ENCODE assay signal across 1 cellular context in genomic region chr6:124823240-124824105, GRCh38.
TF ChIP-seq lines count a peak whose summit lies in the region.

No MANE protein-coding gene starts in this region.

TF ChIP-seq in HepG2, 621 proteins besides CTCF, POLR2A, EP300 and RAD21 (continued from another document):
- TF ChIP-seq, protein P1, sequence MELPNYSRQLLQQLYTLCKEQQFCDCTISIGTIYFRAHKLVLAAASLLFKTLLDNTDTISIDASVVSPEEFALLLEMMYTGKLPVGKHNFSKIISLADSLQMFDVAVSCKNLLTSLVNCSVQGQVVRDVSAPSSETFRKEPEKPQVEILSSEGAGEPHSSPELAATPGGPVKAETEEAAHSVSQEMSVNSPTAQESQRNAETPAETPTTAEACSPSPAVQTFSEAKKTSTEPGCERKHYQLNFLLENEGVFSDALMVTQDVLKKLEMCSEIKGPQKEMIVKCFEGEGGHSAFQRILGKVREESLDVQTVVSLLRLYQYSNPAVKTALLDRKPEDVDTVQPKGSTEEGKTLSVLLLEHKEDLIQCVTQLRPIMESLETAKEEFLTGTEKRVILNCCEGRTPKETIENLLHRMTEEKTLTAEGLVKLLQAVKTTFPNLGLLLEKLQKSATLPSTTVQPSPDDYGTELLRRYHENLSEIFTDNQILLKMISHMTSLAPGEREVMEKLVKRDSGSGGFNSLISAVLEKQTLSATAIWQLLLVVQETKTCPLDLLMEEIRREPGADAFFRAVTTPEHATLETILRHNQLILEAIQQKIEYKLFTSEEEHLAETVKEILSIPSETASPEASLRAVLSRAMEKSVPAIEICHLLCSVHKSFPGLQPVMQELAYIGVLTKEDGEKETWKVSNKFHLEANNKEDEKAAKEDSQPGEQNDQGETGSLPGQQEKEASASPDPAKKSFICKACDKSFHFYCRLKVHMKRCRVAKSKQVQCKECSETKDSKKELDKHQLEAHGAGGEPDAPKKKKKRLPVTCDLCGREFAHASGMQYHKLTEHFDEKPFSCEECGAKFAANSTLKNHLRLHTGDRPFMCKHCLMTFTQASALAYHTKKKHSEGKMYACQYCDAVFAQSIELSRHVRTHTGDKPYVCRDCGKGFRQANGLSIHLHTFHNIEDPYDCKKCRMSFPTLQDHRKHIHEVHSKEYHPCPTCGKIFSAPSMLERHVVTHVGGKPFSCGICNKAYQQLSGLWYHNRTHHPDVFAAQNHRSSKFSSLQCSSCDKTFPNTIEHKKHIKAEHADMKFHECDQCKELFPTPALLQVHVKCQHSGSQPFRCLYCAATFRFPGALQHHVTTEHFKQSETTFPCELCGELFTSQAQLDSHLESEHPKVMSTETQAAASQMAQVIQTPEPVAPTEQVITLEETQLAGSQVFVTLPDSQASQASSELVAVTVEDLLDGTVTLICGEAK (IDR thresholded peaks at IDR 0.05): no peak
- TF ChIP-seq, protein P1 (CRISPR knock-in tag; IDR thresholded peaks at IDR 0.05): no peak
- no peak for TF ChIP-seq ZSCAN22 (CRISPR knock-in tag; IDR thresholded peaks at IDR 0.05)
- TF ChIP-seq, protein P2, sequence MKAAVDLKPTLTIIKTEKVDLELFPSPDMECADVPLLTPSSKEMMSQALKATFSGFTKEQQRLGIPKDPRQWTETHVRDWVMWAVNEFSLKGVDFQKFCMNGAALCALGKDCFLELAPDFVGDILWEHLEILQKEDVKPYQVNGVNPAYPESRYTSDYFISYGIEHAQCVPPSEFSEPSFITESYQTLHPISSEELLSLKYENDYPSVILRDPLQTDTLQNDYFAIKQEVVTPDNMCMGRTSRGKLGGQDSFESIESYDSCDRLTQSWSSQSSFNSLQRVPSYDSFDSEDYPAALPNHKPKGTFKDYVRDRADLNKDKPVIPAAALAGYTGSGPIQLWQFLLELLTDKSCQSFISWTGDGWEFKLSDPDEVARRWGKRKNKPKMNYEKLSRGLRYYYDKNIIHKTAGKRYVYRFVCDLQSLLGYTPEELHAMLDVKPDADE (CRISPR knock-in tag; IDR thresholded peaks at IDR 0.05): no peak
- TF ChIP-seq MLXIP (CRISPR knock-in tag; IDR thresholded peaks at IDR 0.05; ENCODE audit: borderline replicate concordance): no peak
- no peak for TF ChIP-seq KLF16 (CRISPR knock-in tag; IDR thresholded peaks at IDR 0.05)
- no peak for TF ChIP-seq TP53 (CRISPR knock-in tag; conservative IDR thresholded peaks at IDR 0.05)
- TF ChIP-seq, protein P3, sequence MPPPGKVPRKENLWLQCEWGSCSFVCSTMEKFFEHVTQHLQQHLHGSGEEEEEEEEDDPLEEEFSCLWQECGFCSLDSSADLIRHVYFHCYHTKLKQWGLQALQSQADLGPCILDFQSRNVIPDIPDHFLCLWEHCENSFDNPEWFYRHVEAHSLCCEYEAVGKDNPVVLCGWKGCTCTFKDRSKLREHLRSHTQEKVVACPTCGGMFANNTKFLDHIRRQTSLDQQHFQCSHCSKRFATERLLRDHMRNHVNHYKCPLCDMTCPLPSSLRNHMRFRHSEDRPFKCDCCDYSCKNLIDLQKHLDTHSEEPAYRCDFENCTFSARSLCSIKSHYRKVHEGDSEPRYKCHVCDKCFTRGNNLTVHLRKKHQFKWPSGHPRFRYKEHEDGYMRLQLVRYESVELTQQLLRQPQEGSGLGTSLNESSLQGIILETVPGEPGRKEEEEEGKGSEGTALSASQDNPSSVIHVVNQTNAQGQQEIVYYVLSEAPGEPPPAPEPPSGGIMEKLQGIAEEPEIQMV (CRISPR knock-in tag; IDR thresholded peaks at IDR 0.05; ENCODE audit: low read depth): no peak
- TF ChIP-seq, protein P4, sequence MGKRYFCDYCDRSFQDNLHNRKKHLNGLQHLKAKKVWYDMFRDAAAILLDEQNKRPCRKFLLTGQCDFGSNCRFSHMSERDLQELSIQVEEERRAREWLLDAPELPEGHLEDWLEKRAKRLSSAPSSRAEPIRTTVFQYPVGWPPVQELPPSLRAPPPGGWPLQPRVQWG (CRISPR knock-in tag; IDR thresholded peaks at IDR 0.05; ENCODE audit: borderline replicate concordance, low read depth): no peak
- TF ChIP-seq SRSF1 (optimal IDR thresholded peaks at IDR 0.05; ENCODE audit: low read depth, low read length): no peak
- no peak for TF ChIP-seq KDM5B (CRISPR knock-in tag; IDR thresholded peaks at IDR 0.05; ENCODE audit: borderline replicate concordance)
- TF ChIP-seq GATAD2A (CRISPR knock-in tag; IDR thresholded peaks at IDR 0.05): no peak
- TF ChIP-seq ZNF891 (CRISPR knock-in tag; IDR thresholded peaks at IDR 0.05): no peak
- no peak for TF ChIP-seq FOXA1 (IDR thresholded peaks at IDR 0.05)
- TF ChIP-seq FOXA1 (CRISPR knock-in tag; IDR thresholded peaks at IDR 0.05): no peak
- no peak for TF ChIP-seq ZNF740 (CRISPR knock-in tag; IDR thresholded peaks at IDR 0.05)
- TF ChIP-seq ZNF432 (CRISPR knock-in tag; IDR thresholded peaks at IDR 0.05; ENCODE audit: borderline replicate concordance): no peak
- TF ChIP-seq, protein P5, sequence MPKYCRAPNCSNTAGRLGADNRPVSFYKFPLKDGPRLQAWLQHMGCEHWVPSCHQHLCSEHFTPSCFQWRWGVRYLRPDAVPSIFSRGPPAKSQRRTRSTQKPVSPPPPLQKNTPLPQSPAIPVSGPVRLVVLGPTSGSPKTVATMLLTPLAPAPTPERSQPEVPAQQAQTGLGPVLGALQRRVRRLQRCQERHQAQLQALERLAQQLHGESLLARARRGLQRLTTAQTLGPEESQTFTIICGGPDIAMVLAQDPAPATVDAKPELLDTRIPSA (CRISPR knock-in tag; IDR thresholded peaks at IDR 0.05; ENCODE audit: borderline replicate concordance): no peak
- TF ChIP-seq ZNF276 (CRISPR knock-in tag; IDR thresholded peaks at IDR 0.05; ENCODE audit: low read depth): no peak
